In the genomic region with DNA sequence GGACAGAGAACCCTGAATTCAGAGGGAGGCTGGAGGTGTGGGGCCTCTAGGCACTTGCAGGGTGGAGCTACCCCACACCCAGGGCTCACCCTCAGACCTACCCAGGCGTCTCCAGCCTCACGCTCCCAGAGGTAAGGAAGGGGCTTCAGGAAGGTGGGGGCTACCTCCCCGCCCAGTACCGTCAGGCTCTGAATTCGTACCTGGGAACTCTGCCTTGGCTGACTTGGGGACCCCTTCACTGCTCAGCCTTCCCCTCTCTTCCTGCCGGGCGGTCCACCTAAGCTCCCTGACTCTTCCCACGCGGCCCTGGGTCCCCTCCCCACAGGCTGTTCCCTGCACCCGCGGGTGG, we compare ENCODE assay signal across 9 cellular contexts. TPM values are rescaled to one million over a fixed set of nuclear protein-coding genes. Genes with fewer than 3 reads are reported as not detected.
DNase-seq lines count a peak whose midpoint lies in the region; ATAC-seq and TF ChIP-seq lines count a peak whose summit lies in the region.
"Had no signal": no experiment of that assay in that cellular context is flagged by ENCODE, and none has a peak within 500 bp of the region (broad histone marks: within the 10 kb centered on the region; RNA-seq: fewer than 3 reads in every experiment).

No MANE protein-coding gene starts in this region.

- peak overlapping the region; percentile 77 for H3K4me3 Mint-ChIP-seq in activated T-cell treated with anti-CD3 and anti-CD28 coated beads, Interleukin-2, amount 50 U/mL, for 24 hours
- H3K4me3 Mint-ChIP-seq in memory B cell, result no peak overlapping the region

- H3K27me3 ChIP-seq in brain microvascular endothelial cell (replicated peaks) (peaks cover 6% of the 10 kb centered on the region), testis (no peaks in the 10 kb centered on the region)

- H3K9me3 ChIP-seq in testis, result no peaks in the 10 kb centered on the region

- 16 to 38% methylated on average over 7 to 10 of the region's 11 CpGs for WGBS in testis, 2 donors

- H3K27ac ChIP-seq in brain microvascular endothelial cell (no peak overlapping the region), testis (peak overlapping the region in 1 of 2 donors; percentile 50)

- H3K36me3 Mint-ChIP-seq in activated T-cell treated with anti-CD3 and anti-CD28 coated beads, Interleukin-2, amount 50 U/mL, for 24 hours (ENCODE audit: low read depth), result no peaks in the 10 kb centered on the region
- H3K36me3 Mint-ChIP-seq in memory B cell, result peaks cover 2% of the 10 kb centered on the region

- H3K27ac Mint-ChIP-seq in activated T-cell treated with anti-CD3 and anti-CD28 coated beads, Interleukin-2, amount 50 U/mL, for 24 hours, result no peak overlapping the region
- H3K27ac Mint-ChIP-seq in memory B cell, result no peak overlapping the region

- no peak for DNase-seq in activated T-cell treated with anti-CD3 and anti-CD28 coated beads, Interleukin-2, amount 50 U/mL, for 24 hours
- DNase-seq in activated T-cell treated with anti-CD3 and anti-CD28 coated beads, Interleukin-2, amount 50 U/mL, for 1 hour, result no peak
- DNase-seq in brain microvascular endothelial cell (no peak), memory B cell (ENCODE audit: low spot score in 2 of 2) (no peak), testis (no peak), NCI-H82 treated with DMSO at 0.1 percent for 48 hours (lab: John Stamatoyannopoulos, UW; ENCODE audit: unreplicated experiment) (no peak), GM03348 (ENCODE audit: low spot score) (no peak), RKO (ENCODE audit: low spot score) (no peak)
- DNase-seq: NCI-H187 treated with DMSO at 0.1 percent for 48 hours had no signal

- H3K4me1 ChIP-seq in testis, result peaks cover 5% of the 10 kb centered on the region

- H3K4me1 Mint-ChIP-seq in activated T-cell treated with anti-CD3 and anti-CD28 coated beads, Interleukin-2, amount 50 U/mL, for 24 hours (ENCODE audit: low read depth), result peaks cover 9% of the 10 kb centered on the region
- H3K4me1 Mint-ChIP-seq in memory B cell, result peaks cover 13% of the 10 kb centered on the region

- TF ChIP-seq CTCF in brain microvascular endothelial cell (IDR thresholded peaks at IDR 0.05; ENCODE audit: low read depth, low read length, missing control alignments) (no peak), testis (IDR thresholded peaks at IDR 0.05) (no peak)

- ATAC-seq in memory B cell (ENCODE audit: low read depth), result peak; percentile 9

- no peaks in the 10 kb centered on the region for H3K36me3 ChIP-seq in brain microvascular endothelial cell (replicated peaks)
- no peaks in the 10 kb centered on the region for H3K36me3 ChIP-seq in testis (ENCODE audit: low read depth, missing control alignments)

- in situ Hi-C loops in brain microvascular endothelial cell (cut with HindIII; ENCODE audit: low pct_ligation_motif_present, low sequenced_read_pairs), result no loop called here

- peaks cover 63% of the 10 kb centered on the region for H3K27me3 Mint-ChIP-seq in activated T-cell treated with anti-CD3 and anti-CD28 coated beads, Interleukin-2, amount 50 U/mL, for 24 hours
- peaks cover 30% of the 10 kb centered on the region for H3K27me3 Mint-ChIP-seq in memory B cell

- H3K4me3 ChIP-seq in brain microvascular endothelial cell (ENCODE audit: low read depth, low read length) (peak overlapping the region; percentile 50), testis (peak overlapping the region; percentile 50 to 61)

- intact Hi-C loops in testis (cut with DNase I; ENCODE audit: low total_unique reads), result no loop called here

- TF ChIP-seq POLR2A in testis (IDR thresholded peaks at IDR 0.05), result no peak

- no peaks in the 10 kb centered on the region for H3K9me3 Mint-ChIP-seq in activated T-cell treated with anti-CD3 and anti-CD28 coated beads, Interleukin-2, amount 50 U/mL, for 24 hours
- peaks cover 3% of the 10 kb centered on the region for H3K9me3 Mint-ChIP-seq in memory B cell

RNA-seq across cellular contexts. Expression of a gene that starts 28.5 kb away (rescaled TPM):
- total RNA-seq in testis, result 10 to 100 TPM; 37.9 to 43.6 TPM
- polyA plus RNA-seq in testis (ENCODE audit: insufficient read depth, low read depth, low replicate concordance), result 21.3 TPM
